ENCODE assay signal across 1 cellular context in genomic region chr7:77536413-77537135, GRCh38.
TF ChIP-seq lines count a peak whose summit lies in the region.

No MANE protein-coding gene starts in this region.

TF ChIP-seq in HepG2, 621 proteins besides CTCF, POLR2A, EP300 and RAD21 (continued from another document and continues in another):
- TF ChIP-seq, protein P1, sequence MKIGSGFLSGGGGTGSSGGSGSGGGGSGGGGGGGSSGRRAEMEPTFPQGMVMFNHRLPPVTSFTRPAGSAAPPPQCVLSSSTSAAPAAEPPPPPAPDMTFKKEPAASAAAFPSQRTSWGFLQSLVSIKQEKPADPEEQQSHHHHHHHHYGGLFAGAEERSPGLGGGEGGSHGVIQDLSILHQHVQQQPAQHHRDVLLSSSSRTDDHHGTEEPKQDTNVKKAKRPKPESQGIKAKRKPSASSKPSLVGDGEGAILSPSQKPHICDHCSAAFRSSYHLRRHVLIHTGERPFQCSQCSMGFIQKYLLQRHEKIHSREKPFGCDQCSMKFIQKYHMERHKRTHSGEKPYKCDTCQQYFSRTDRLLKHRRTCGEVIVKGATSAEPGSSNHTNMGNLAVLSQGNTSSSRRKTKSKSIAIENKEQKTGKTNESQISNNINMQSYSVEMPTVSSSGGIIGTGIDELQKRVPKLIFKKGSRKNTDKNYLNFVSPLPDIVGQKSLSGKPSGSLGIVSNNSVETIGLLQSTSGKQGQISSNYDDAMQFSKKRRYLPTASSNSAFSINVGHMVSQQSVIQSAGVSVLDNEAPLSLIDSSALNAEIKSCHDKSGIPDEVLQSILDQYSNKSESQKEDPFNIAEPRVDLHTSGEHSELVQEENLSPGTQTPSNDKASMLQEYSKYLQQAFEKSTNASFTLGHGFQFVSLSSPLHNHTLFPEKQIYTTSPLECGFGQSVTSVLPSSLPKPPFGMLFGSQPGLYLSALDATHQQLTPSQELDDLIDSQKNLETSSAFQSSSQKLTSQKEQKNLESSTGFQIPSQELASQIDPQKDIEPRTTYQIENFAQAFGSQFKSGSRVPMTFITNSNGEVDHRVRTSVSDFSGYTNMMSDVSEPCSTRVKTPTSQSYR (CRISPR knock-in tag; IDR thresholded peaks at IDR 0.05; ENCODE audit: borderline replicate concordance), result peak; percentile 5; the same call in 1 of the 2 replicates
- TF ChIP-seq MIER2 (CRISPR knock-in tag; IDR thresholded peaks at IDR 0.05), result peak; percentile 55; the same call in 1 of the 2 replicates
- no peak for TF ChIP-seq IKZF1 (IDR thresholded peaks at IDR 0.05)
- TF ChIP-seq DR1 (CRISPR knock-in tag; IDR thresholded peaks at IDR 0.05), result peak; percentile 66; the same call in 1 of the 2 replicates
- 0 out of 2 replicates have a peak, but pooled peaks have one; percentile 28 for TF ChIP-seq NR2F2 (IDR thresholded peaks at IDR 0.05; ENCODE audit: borderline replicate concordance, low read depth)
- peak; percentile 70; the same call in 1 of the 2 replicates for TF ChIP-seq ZFX (CRISPR knock-in tag; IDR thresholded peaks at IDR 0.05; ENCODE audit: low read depth)
- TF ChIP-seq ZBTB25 (CRISPR knock-in tag; IDR thresholded peaks at IDR 0.05), result 0 out of 2 replicates have a peak, but pooled peaks have one; percentile 60
- TF ChIP-seq CHCHD3 (CRISPR knock-in tag; IDR thresholded peaks at IDR 0.05), result 0 out of 2 replicates have a peak, but pooled peaks have one; percentile 48
- TF ChIP-seq ZNF891 (CRISPR knock-in tag; IDR thresholded peaks at IDR 0.05), result peak; percentile 82; the same call in 1 of the 2 replicates
- TF ChIP-seq ESRRA (CRISPR knock-in tag; IDR thresholded peaks at IDR 0.05; ENCODE audit: low read depth), result peak; percentile 35; the same call in 1 of the 2 replicates
- TF ChIP-seq ARNT2 (CRISPR knock-in tag; IDR thresholded peaks at IDR 0.05; ENCODE audit: low read depth), result 0 out of 2 replicates have a peak, but pooled peaks have one; percentile 30
- TF ChIP-seq GLI4 (CRISPR knock-in tag; IDR thresholded peaks at IDR 0.05; ENCODE audit: borderline replicate concordance), result peak; percentile 34; the same call in 1 of the 2 replicates
- TF ChIP-seq NR2F1 (CRISPR knock-in tag; IDR thresholded peaks at IDR 0.05), result peak in 1 of 2 experiments; percentile 26; a peak in 1 of 4 replicates
- TF ChIP-seq ZNF451 (CRISPR knock-in tag; IDR thresholded peaks at IDR 0.05), result 0 out of 2 replicates have a peak, but pooled peaks have one; percentile 35
- peak; percentile 57 for TF ChIP-seq CBFB (CRISPR knock-in tag; IDR thresholded peaks at IDR 0.05)
- TF ChIP-seq SOX6 (IDR thresholded peaks at IDR 0.05), result no peak
- peak; percentile 39; the same call in 1 of the 2 replicates for TF ChIP-seq SOX6 (CRISPR knock-in tag; IDR thresholded peaks at IDR 0.05)
- 0 out of 2 replicates have a peak, but pooled peaks have one; percentile 46 for TF ChIP-seq THAP9 (CRISPR knock-in tag; IDR thresholded peaks at IDR 0.05; ENCODE audit: borderline replicate concordance)
- TF ChIP-seq AFF4 (CRISPR knock-in tag; IDR thresholded peaks at IDR 0.05), result peak; percentile 67; the same call in 1 of the 2 replicates
- TF ChIP-seq HIVEP1 (CRISPR knock-in tag; IDR thresholded peaks at IDR 0.05), result 0 out of 2 replicates have a peak, but pooled peaks have one; percentile 39
- TF ChIP-seq NFKBIZ (CRISPR knock-in tag; IDR thresholded peaks at IDR 0.05), result 0 out of 2 replicates have a peak, but pooled peaks have one; percentile 53
- TF ChIP-seq ZNF567 (CRISPR knock-in tag; IDR thresholded peaks at IDR 0.05; ENCODE audit: borderline replicate concordance), result peak; percentile 59
- peak; percentile 68; the same call in 1 of the 2 replicates for TF ChIP-seq RXRB (CRISPR knock-in tag; IDR thresholded peaks at IDR 0.05; ENCODE audit: borderline replicate concordance)
- peak; percentile 71 for TF ChIP-seq HNRNPLL (IDR thresholded peaks at IDR 0.05; ENCODE audit: low read depth, low read length, poor library complexity, severe bottlenecking)
- 0 out of 2 replicates have a peak, but pooled peaks have one; percentile 57 for TF ChIP-seq RELA (CRISPR knock-in tag; IDR thresholded peaks at IDR 0.05)
- no peak for TF ChIP-seq ZNF784 (CRISPR knock-in tag; IDR thresholded peaks at IDR 0.05; ENCODE audit: borderline replicate concordance)
- TF ChIP-seq ZNF558 (CRISPR knock-in tag; IDR thresholded peaks at IDR 0.05; ENCODE audit: borderline replicate concordance), result peak; percentile 78; the same call in 1 of the 2 replicates
- no peak for TF ChIP-seq ZNF580 (CRISPR knock-in tag; IDR thresholded peaks at IDR 0.05; ENCODE audit: borderline replicate concordance, low read depth)
- TF ChIP-seq, protein P2, sequence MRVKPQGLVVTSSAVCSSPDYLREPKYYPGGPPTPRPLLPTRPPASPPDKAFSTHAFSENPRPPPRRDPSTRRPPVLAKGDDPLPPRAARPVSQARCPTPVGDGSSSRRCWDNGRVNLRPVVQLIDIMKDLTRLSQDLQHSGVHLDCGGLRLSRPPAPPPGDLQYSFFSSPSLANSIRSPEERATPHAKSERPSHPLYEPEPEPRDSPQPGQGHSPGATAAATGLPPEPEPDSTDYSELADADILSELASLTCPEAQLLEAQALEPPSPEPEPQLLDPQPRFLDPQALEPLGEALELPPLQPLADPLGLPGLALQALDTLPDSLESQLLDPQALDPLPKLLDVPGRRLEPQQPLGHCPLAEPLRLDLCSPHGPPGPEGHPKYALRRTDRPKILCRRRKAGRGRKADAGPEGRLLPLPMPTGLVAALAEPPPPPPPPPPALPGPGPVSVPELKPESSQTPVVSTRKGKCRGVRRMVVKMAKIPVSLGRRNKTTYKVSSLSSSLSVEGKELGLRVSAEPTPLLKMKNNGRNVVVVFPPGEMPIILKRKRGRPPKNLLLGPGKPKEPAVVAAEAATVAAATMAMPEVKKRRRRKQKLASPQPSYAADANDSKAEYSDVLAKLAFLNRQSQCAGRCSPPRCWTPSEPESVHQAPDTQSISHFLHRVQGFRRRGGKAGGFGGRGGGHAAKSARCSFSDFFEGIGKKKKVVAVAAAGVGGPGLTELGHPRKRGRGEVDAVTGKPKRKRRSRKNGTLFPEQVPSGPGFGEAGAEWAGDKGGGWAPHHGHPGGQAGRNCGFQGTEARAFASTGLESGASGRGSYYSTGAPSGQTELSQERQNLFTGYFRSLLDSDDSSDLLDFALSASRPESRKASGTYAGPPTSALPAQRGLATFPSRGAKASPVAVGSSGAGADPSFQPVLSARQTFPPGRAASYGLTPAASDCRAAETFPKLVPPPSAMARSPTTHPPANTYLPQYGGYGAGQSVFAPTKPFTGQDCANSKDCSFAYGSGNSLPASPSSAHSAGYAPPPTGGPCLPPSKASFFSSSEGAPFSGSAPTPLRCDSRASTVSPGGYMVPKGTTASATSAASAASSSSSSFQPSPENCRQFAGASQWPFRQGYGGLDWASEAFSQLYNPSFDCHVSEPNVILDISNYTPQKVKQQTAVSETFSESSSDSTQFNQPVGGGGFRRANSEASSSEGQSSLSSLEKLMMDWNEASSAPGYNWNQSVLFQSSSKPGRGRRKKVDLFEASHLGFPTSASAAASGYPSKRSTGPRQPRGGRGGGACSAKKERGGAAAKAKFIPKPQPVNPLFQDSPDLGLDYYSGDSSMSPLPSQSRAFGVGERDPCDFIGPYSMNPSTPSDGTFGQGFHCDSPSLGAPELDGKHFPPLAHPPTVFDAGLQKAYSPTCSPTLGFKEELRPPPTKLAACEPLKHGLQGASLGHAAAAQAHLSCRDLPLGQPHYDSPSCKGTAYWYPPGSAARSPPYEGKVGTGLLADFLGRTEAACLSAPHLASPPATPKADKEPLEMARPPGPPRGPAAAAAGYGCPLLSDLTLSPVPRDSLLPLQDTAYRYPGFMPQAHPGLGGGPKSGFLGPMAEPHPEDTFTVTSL (CRISPR knock-in tag; IDR thresholded peaks at IDR 0.05; ENCODE audit: borderline replicate concordance), result peak; percentile 40; the same call in 1 of the 2 replicates
- TF ChIP-seq ZNF232 (CRISPR knock-in tag; IDR thresholded peaks at IDR 0.05; ENCODE audit: borderline replicate concordance), result peak; percentile 70; the same call in 1 of the 2 replicates
- peak; percentile 66 for TF ChIP-seq GABPA (IDR thresholded peaks at IDR 0.05; ENCODE audit: low read depth, low read length)
- TF ChIP-seq GABPA (CRISPR knock-in tag; IDR thresholded peaks at IDR 0.05; ENCODE audit: low read depth), result peak; percentile 88
- TF ChIP-seq, protein P3, sequence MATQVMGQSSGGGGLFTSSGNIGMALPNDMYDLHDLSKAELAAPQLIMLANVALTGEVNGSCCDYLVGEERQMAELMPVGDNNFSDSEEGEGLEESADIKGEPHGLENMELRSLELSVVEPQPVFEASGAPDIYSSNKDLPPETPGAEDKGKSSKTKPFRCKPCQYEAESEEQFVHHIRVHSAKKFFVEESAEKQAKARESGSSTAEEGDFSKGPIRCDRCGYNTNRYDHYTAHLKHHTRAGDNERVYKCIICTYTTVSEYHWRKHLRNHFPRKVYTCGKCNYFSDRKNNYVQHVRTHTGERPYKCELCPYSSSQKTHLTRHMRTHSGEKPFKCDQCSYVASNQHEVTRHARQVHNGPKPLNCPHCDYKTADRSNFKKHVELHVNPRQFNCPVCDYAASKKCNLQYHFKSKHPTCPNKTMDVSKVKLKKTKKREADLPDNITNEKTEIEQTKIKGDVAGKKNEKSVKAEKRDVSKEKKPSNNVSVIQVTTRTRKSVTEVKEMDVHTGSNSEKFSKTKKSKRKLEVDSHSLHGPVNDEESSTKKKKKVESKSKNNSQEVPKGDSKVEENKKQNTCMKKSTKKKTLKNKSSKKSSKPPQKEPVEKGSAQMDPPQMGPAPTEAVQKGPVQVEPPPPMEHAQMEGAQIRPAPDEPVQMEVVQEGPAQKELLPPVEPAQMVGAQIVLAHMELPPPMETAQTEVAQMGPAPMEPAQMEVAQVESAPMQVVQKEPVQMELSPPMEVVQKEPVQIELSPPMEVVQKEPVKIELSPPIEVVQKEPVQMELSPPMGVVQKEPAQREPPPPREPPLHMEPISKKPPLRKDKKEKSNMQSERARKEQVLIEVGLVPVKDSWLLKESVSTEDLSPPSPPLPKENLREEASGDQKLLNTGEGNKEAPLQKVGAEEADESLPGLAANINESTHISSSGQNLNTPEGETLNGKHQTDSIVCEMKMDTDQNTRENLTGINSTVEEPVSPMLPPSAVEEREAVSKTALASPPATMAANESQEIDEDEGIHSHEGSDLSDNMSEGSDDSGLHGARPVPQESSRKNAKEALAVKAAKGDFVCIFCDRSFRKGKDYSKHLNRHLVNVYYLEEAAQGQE (IDR thresholded peaks at IDR 0.05; ENCODE audit: borderline replicate concordance in 1 of 2, low read depth in 1 of 2, low read length in 2 of 2), result peak in 1 of 2 experiments; percentile 65; a peak in 1 of 4 replicates
- TF ChIP-seq STAT5B (CRISPR knock-in tag; IDR thresholded peaks at IDR 0.05), result peak; percentile 86; the same call in 1 of the 2 replicates
- TF ChIP-seq ELF3 (CRISPR knock-in tag; IDR thresholded peaks at IDR 0.05), result peak; percentile 71
- TF ChIP-seq TAF1 (CRISPR knock-in tag; IDR thresholded peaks at IDR 0.05), result peak; percentile 97
